ENCODE assay signal across 23 cellular contexts in genomic region chr11:120515186-120515723, GRCh38. TPM values are rescaled to one million over a fixed set of nuclear protein-coding genes. Genes with fewer than 3 reads are reported as not detected.
A peak's percentile ranks its signal among the peaks of the same experiment; 100 is the strongest.
DNase-seq lines count a peak whose midpoint lies in the region; TF ChIP-seq lines count a peak whose summit lies in the region.
"Had no signal": no experiment of that assay in that cellular context is flagged by ENCODE, and none has a peak within 500 bp of the region (broad histone marks: within the 10 kb centered on the region; RNA-seq: fewer than 3 reads in every experiment).

No MANE protein-coding gene starts in this region.

- no peak overlapping the region for H3K4me3 ChIP-seq in spleen
- H3K4me3 ChIP-seq: BLaER1, SK-N-MC had no signal

- intact Hi-C loops in spleen (cut with DNase I; ENCODE audit: low total_unique reads) = loop anchor here (5.0 to 10.0 kb wide), 2 partner anchors 290 to 437 kb away; no protein-coding TSS in a partner anchor
- intact Hi-C loops in activated CD4-positive, alpha-beta T cell treated with anti-CD3 and anti-CD28 coated beads, Interleukin-2, amount 10 ng/mL, durations not matched to agents 24 days and 14 days (cut with micrococcal nuclease) = no loop called here

- no peak overlapping the region for H3K27ac ChIP-seq in spleen
- H3K27ac ChIP-seq: 22Rv1, BLaER1, RWPE1, SK-N-MC had no signal

- no peaks in the 10 kb centered on the region for H3K36me3 ChIP-seq in spleen
- H3K36me3 ChIP-seq: BLaER1 had no signal

- H3K4me3 Mint-ChIP-seq in chondrocyte (ENCODE audit: unreplicated experiment) (no peak overlapping the region), nephron (peak overlapping the region in 2 of 3 experiments; percentile 31 to 36)
- H3K4me3 Mint-ChIP-seq in activated CD4-positive, alpha-beta T cell treated with anti-CD3 and anti-CD28 coated beads, Interleukin-2, amount 10 ng/mL, durations not matched to agents 24 days and 14 days = no peak overlapping the region

- H3K27me3 ChIP-seq in spleen (replicated peaks in 1 of 7) = peaks cover 0 to 90% (median 20%) of the 10 kb centered on the region in 7 donors

- TF ChIP-seq POLR2A in spleen (IDR thresholded peaks at IDR 0.05) = no peak

- H3K27me3 Mint-ChIP-seq in chondrocyte (ENCODE audit: low read depth) = peaks cover 3% of the 10 kb centered on the region
- peaks cover 42% of the 10 kb centered on the region for H3K27me3 Mint-ChIP-seq in nephron (ENCODE audit: low read depth)
- peaks cover 51% of the 10 kb centered on the region for H3K27me3 Mint-ChIP-seq in activated CD4-positive, alpha-beta T cell treated with anti-CD3 and anti-CD28 coated beads, Interleukin-2, amount 10 ng/mL, durations not matched to agents 24 days and 14 days

- H3K4me1 Mint-ChIP-seq in chondrocyte (ENCODE audit: low read depth) (peaks cover 18% of the 10 kb centered on the region), nephron (peaks cover 21% of the 10 kb centered on the region)
- peaks cover 2% of the 10 kb centered on the region for H3K4me1 Mint-ChIP-seq in activated CD4-positive, alpha-beta T cell treated with anti-CD3 and anti-CD28 coated beads, Interleukin-2, amount 10 ng/mL, durations not matched to agents 24 days and 14 days

- DNase-seq in activated effector memory CD4-positive, alpha-beta T cell treated with anti-CD3 and anti-CD28 coated beads, Interleukin-2, amount 50 U/mL, for 16 hours = peak; percentile 34
- DNase-seq in activated effector memory CD4-positive, alpha-beta T cell treated with Interleukin-2 at 50 U/mL for 16 hours = no peak
- peak; percentile 57 for DNase-seq in chondrocyte (ENCODE audit: low spot score)
- DNase-seq in spleen = peak; percentile 38
- DNase-seq in NOMO-1 (lab: John Stamatoyannopoulos, UW; ENCODE audit: unreplicated experiment in 2 of 2) = no peak
- no peak for DNase-seq in activated CD4-positive, alpha-beta T cell treated with anti-CD3 and anti-CD28 coated beads, Interleukin-2, amount 10 ng/mL, durations not matched to agents 24 days and 14 days
- DNase-seq in NCI-H748 (lab: John Stamatoyannopoulos, UW; ENCODE audit: unreplicated experiment) = no peak
- DNase-seq: ACHN; CD4-positive, alpha-beta memory T cell; KBM-7; MM.1S; NCI-H1048; NCI-H1436; NCI-H187 treated with DMSO at 0.1 percent for 48 hours; NCI-H2107; NCI-H446 treated with DMSO at 0.1 percent for 48 hours; NCI-H526 treated with DMSO at 0.1 percent for 48 hours; SHP77 treated with DMSO at 0.1 percent for 48 hours had no signal

- H3K27ac Mint-ChIP-seq in chondrocyte (ENCODE audit: unreplicated experiment) (no peak overlapping the region), nephron (peak overlapping the region in 1 of 3 experiments; percentile 5)
- H3K27ac Mint-ChIP-seq in activated CD4-positive, alpha-beta T cell treated with anti-CD3 and anti-CD28 coated beads, Interleukin-2, amount 10 ng/mL, durations not matched to agents 24 days and 14 days = no peak overlapping the region

- WGBS in spleen, 5 donors = 74 to 82% (median 78%) methylated on average over 7 of the region's 7 CpGs

- H3K4me1 ChIP-seq in spleen = peaks cover 0 to 16% (median 4%) of the 10 kb centered on the region in 6 donors
- H3K4me1 ChIP-seq: BLaER1 had no signal

- H3K9me3 Mint-ChIP-seq in chondrocyte (ENCODE audit: low read depth) (no peaks in the 10 kb centered on the region), nephron (no peaks in the 10 kb centered on the region)
- H3K9me3 Mint-ChIP-seq in activated CD4-positive, alpha-beta T cell treated with anti-CD3 and anti-CD28 coated beads, Interleukin-2, amount 10 ng/mL, durations not matched to agents 24 days and 14 days = no peaks in the 10 kb centered on the region

- no peaks in the 10 kb centered on the region for H3K9me3 ChIP-seq in spleen
- H3K9me3 ChIP-seq: BLaER1 had no signal

- H3K36me3 Mint-ChIP-seq in chondrocyte (ENCODE audit: low read depth) (no peaks in the 10 kb centered on the region), nephron (ENCODE audit: low read depth) (no peaks in the 10 kb centered on the region)
- H3K36me3 Mint-ChIP-seq in activated CD4-positive, alpha-beta T cell treated with anti-CD3 and anti-CD28 coated beads, Interleukin-2, amount 10 ng/mL, durations not matched to agents 24 days and 14 days (ENCODE audit: low read depth) = no peaks in the 10 kb centered on the region
- H3K36me3 Mint-ChIP-seq: CD4-positive, alpha-beta memory T cell had no signal

- TF ChIP-seq CTCF in chondrocyte (IDR thresholded peaks at IDR 0.05) = no peak
- no peak for TF ChIP-seq CTCF in nephron (IDR thresholded peaks at IDR 0.05; ENCODE audit: unreplicated experiment in 3 of 3)
- TF ChIP-seq CTCF in spleen (IDR thresholded peaks at IDR 0.05 in 8 of 11, conservative IDR thresholded peaks at IDR 0.05 in 3 of 11) = no peak

RNA-seq across cellular contexts. Expression of gene GRIK4, which starts 3.7 kb away (rescaled TPM):
- total RNA-seq in chondrocyte (0.37 to 0.51 TPM (median 0.49 TPM) in 3 replicates), spleen (1 to 10 TPM in 4 of 7 donors, under 1 TPM in 3; 0.40 to 2.4 (median 1.7) TPM)
- polyA plus RNA-seq in spleen = under 1 TPM; 0.04 to 0.19 (median 0.14) TPM
- 0.02 and 0.09 TPM in 2 replicates for total RNA-seq in activated CD4-positive, alpha-beta T cell treated with anti-CD3 and anti-CD28 coated beads, Interleukin-2, amount 10 ng/mL, durations not matched to agents 24 days and 14 days
- total RNA-seq: CD4-positive, alpha-beta memory T cell had no signal

Comparison
In these comparisons a context has a peak if more than half of its experiments do, and no peak if none do; other contexts are left out.
1. DNase-seq: peak in activated effector memory CD4-positive, alpha-beta T cell treated with anti-CD3 and anti-CD28 coated beads, Interleukin-2, amount 50 U/mL, for 16 hours (single experiment), chondrocyte (single experiment) and spleen (single experiment); none in activated effector memory CD4-positive, alpha-beta T cell treated with Interleukin-2 at 50 U/mL for 16 hours (single experiment), NOMO-1 (0 of 2), activated CD4-positive, alpha-beta T cell treated with anti-CD3 and anti-CD28 coated beads, Interleukin-2, amount 10 ng/mL, durations not matched to agents 24 days and 14 days (single experiment) and NCI-H748 (single experiment).
2. H3K4me3 Mint-ChIP-seq: peak in nephron (2 of 3); none in chondrocyte (single experiment) and activated CD4-positive, alpha-beta T cell treated with anti-CD3 and anti-CD28 coated beads, Interleukin-2, amount 10 ng/mL, durations not matched to agents 24 days and 14 days (single experiment).